8 cellular contexts compared by ENCODE assay signal in genomic region chr7:2710256-2710655, GRCh38.
DNase-seq lines count a peak whose midpoint lies in the region; ATAC-seq lines count a peak whose summit lies in the region.

No MANE protein-coding gene starts in this region.

- peaks cover 20% of the 10 kb centered on the region for H3K27me3 Mint-ChIP-seq in activated T-cell treated with anti-CD3 and anti-CD28 coated beads, Interleukin-2, amount 50 U/mL, for 24 hours

- ATAC-seq in GM19372 (IDR thresholded peaks at IDR 0.05; ENCODE audit: low read depth, unreplicated experiment) (peak; percentile 63), HG03280 (IDR thresholded peaks at IDR 0.05; ENCODE audit: unreplicated experiment) (peak; percentile 35)

- H3K36me3 Mint-ChIP-seq in activated T-cell treated with anti-CD3 and anti-CD28 coated beads, Interleukin-2, amount 50 U/mL, for 24 hours (ENCODE audit: low read depth): no peaks in the 10 kb centered on the region

- no peaks in the 10 kb centered on the region for H3K9me3 Mint-ChIP-seq in activated T-cell treated with anti-CD3 and anti-CD28 coated beads, Interleukin-2, amount 50 U/mL, for 24 hours

- H3K4me3 Mint-ChIP-seq in activated T-cell treated with anti-CD3 and anti-CD28 coated beads, Interleukin-2, amount 50 U/mL, for 24 hours: peak overlapping the region; percentile 49

- H3K4me1 Mint-ChIP-seq in activated T-cell treated with anti-CD3 and anti-CD28 coated beads, Interleukin-2, amount 50 U/mL, for 24 hours (ENCODE audit: low read depth): peaks cover 32% of the 10 kb centered on the region

- peak; percentile 57 for DNase-seq in activated T-cell treated with anti-CD3 and anti-CD28 coated beads, Interleukin-2, amount 50 U/mL, for 24 hours
- peak; percentile 35 for DNase-seq in stimulated activated CD8-positive, alpha-beta memory T cell treated with anti-CD3 and anti-CD28 coated beads, Interleukin-12 subunit alpha, Interleukin-12 subunit beta, amount 100 ng/mL, for 1 hour (ENCODE audit: low read depth)
- DNase-seq in NCI-H446 (lab: John Stamatoyannopoulos, UW) (no peak), AG08396 (ENCODE audit: low spot score) (no peak), SW480 (ENCODE audit: low spot score) (no peak)
- no peak for DNase-seq in effector CD8-positive, alpha-beta T cell (lab: John Stamatoyannopoulos, UW)

- H3K27ac Mint-ChIP-seq in activated T-cell treated with anti-CD3 and anti-CD28 coated beads, Interleukin-2, amount 50 U/mL, for 24 hours: peak overlapping the region; percentile 40

Comparison
In these comparisons a context has a peak if more than half of its experiments do, and no peak if none do; other contexts are left out.
1. DNase-seq: peak in activated T-cell treated with anti-CD3 and anti-CD28 coated beads, Interleukin-2, amount 50 U/mL, for 24 hours (single experiment) and stimulated activated CD8-positive, alpha-beta memory T cell treated with anti-CD3 and anti-CD28 coated beads, Interleukin-12 subunit alpha, Interleukin-12 subunit beta, amount 100 ng/mL, for 1 hour (single experiment); none in NCI-H446 (0 of 2), AG08396 (single experiment), effector CD8-positive, alpha-beta T cell (single experiment) and SW480 (single experiment).